ENCODE assay signal across 8 cellular contexts in the genomic region with DNA sequence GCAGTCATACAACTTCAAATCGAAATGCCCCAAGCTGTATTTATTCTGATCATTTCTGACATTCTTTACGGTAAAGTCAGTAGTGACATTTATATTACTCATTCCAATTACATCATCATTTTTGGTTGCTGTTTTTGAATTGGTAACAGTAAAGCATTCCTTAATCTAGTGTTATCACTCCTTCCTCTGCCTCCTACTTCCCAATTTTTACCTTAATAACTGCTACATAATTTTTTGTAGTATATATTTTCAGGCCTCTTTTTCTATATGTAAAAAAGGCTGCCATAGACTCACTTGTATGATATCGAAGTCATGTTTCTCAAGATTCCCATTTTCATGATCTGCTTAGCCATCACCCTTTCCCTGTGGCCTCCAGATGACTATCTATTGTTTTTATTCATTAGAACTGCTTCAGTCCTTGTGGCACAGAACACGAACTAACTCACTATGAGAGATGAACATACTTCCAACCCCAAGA.
DNase-seq lines count a peak whose midpoint lies in the region; ATAC-seq and TF ChIP-seq lines count a peak whose summit lies in the region.

No MANE protein-coding gene starts in this region.

- H3K9me3 ChIP-seq in OCI-LY1 (ENCODE audit: low read length) (no peaks in the 10 kb centered on the region), psoas muscle (no peaks in the 10 kb centered on the region)

- H3K27ac Mint-ChIP-seq in effector memory CD8-positive, alpha-beta T cell: peak overlapping the region in 1 of 2 donors; percentile 33

- H3K27ac ChIP-seq in OCI-LY1 (ENCODE audit: low read depth, low read length, poor library complexity, severe bottlenecking) (peak overlapping the region; percentile 68), coronary artery (peak overlapping the region; percentile 30 to 70), psoas muscle (no peak overlapping the region), dorsolateral prefrontal cortex (peak overlapping the region in 3 of 59 donors; percentile 18 to 36 (median 21))

- H3K9me3 Mint-ChIP-seq in effector memory CD8-positive, alpha-beta T cell: no peaks in the 10 kb centered on the region

- in situ Hi-C loops in Caki2 (cut with HindIII; ENCODE audit: low pct_unique_long_range_greater_than_20kb, low sequenced_read_pairs): no loop called here

- H3K4me3 ChIP-seq in OCI-LY1 (ENCODE audit: low read depth, low read length, poor library complexity, severe bottlenecking) (peak overlapping the region; percentile 82), coronary artery (peak overlapping the region; percentile 35), psoas muscle (peak overlapping the region; percentile 87), dorsolateral prefrontal cortex (peak overlapping the region in 7 of 59 donors; percentile 5 to 34 (median 14))

- intact Hi-C loops in psoas muscle (cut with DNase I): loop anchor here in 1 of 2 donors (10.0 kb wide), 1 partner anchor 1053 kb away; no protein-coding TSS in a partner anchor
- intact Hi-C loops in dorsolateral prefrontal cortex (cut with DNase I): no loop called here

- H3K4me2 ChIP-seq in OCI-LY1 (ENCODE audit: low read length): peak overlapping the region; percentile 95; the same call in 1 of the 2 replicates

- 80 to 87% (median 82%) methylated on average over 4 of the region's 4 CpGs for WGBS in psoas muscle, 3 donors

- H3K36me3 ChIP-seq in OCI-LY1 (ENCODE audit: insufficient read depth, low read length) (peaks cover 43% of the 10 kb centered on the region), psoas muscle (ENCODE audit: insufficient read depth in 1 of 2, low read depth in 1 of 2) (peaks cover 5 to 78% of the 10 kb centered on the region in 2 donors)

- H3K9ac ChIP-seq in OCI-LY1 (ENCODE audit: low read length): no peak overlapping the region; the same call in 1 of the 2 replicates

- H3K27me3 Mint-ChIP-seq in effector memory CD8-positive, alpha-beta T cell: no peaks in the 10 kb centered on the region

- H2AFZ ChIP-seq in OCI-LY1 (ENCODE audit: low read length): no peak overlapping the region

- H3K36me3 Mint-ChIP-seq in effector memory CD8-positive, alpha-beta T cell (ENCODE audit: insufficient read depth): peaks cover 58% of the 10 kb centered on the region

- no peak for TF ChIP-seq CTCF in OCI-LY1 (IDR thresholded peaks at IDR 0.05; ENCODE audit: low read length)
- TF ChIP-seq CTCF in coronary artery (IDR thresholded peaks at IDR 0.05): no peak
- no peak for TF ChIP-seq CTCF in psoas muscle (IDR thresholded peaks at IDR 0.05)
- TF ChIP-seq CTCF in dorsolateral prefrontal cortex (IDR thresholded peaks at IDR 0.05 in 54 of 56, conservative IDR thresholded peaks at IDR 0.05 in 2 of 56; ENCODE audit: low read depth in 1 of 56, partially characterized antibody in 56 of 56): no peak

- no peaks in the 10 kb centered on the region for H4K20me1 ChIP-seq in OCI-LY1 (ENCODE audit: insufficient read depth, low read length)

- H3F3A ChIP-seq in OCI-LY1 (ENCODE audit: insufficient read depth, low read length): no peaks in the 10 kb centered on the region

- peaks cover 33 to 48% of the 10 kb centered on the region in 2 donors for H3K4me1 Mint-ChIP-seq in effector memory CD8-positive, alpha-beta T cell (ENCODE audit: low read depth in 2 of 2)

- H3K27me3 ChIP-seq in OCI-LY1 (ENCODE audit: insufficient read depth, low read length) (no peaks in the 10 kb centered on the region), psoas muscle (ENCODE audit: insufficient read depth in 3 of 3, low read length in 2 of 3) (no peaks in the 10 kb centered on the region), dorsolateral prefrontal cortex (peaks cover 0 to 39% (median 27%) of the 10 kb centered on the region in 45 donors)

- DNase-seq in Caki2 (ENCODE audit: low read depth): peak; percentile 75
- DNase-seq in coronary artery (ENCODE audit: low spot score): no peak
- DNase-seq in psoas muscle: no peak
- no peak for DNase-seq in effector memory CD8-positive, alpha-beta T cell
- no peak for DNase-seq in ureter (ENCODE audit: low spot score)
- no peak for DNase-seq in activated CD4-positive, alpha-beta T cell treated with anti-CD3 and anti-CD28 coated beads, Interleukin-2, amount 50 U/mL, for 4 hours
- DNase-seq in dorsolateral prefrontal cortex: no peak

- H3K4me1 ChIP-seq in OCI-LY1 (ENCODE audit: insufficient read depth, low read length, severe bottlenecking): peaks cover 58% of the 10 kb centered on the region
- H3K4me1 ChIP-seq in psoas muscle: peaks cover 4% of the 10 kb centered on the region

- H3K79me2 ChIP-seq in OCI-LY1 (ENCODE audit: insufficient read depth, low read length): peaks cover 22% of the 10 kb centered on the region

- H3K4me3 Mint-ChIP-seq in effector memory CD8-positive, alpha-beta T cell: peak overlapping the region in 1 of 2 donors; percentile 33

- H3K9me2 ChIP-seq in OCI-LY1 (ENCODE audit: low read depth, low read length): no peaks in the 10 kb centered on the region

- no peak for ATAC-seq in psoas muscle
- no peak for ATAC-seq in effector memory CD8-positive, alpha-beta T cell (replicated peaks)
